Comparison of ENCODE assay signal across 15 cellular contexts in genomic region chr21:28767523-28767922, GRCh38.
"Had no signal": no experiment of that assay in that cellular context is flagged by ENCODE, and none has a peak within 500 bp of the region (broad histone marks: within the 10 kb centered on the region; RNA-seq: fewer than 3 reads in every experiment).

No MANE protein-coding gene starts in this region.

- H3K4me1 Mint-ChIP-seq: neural progenitor cell, WTC11 had no signal

- H3K36me3 Mint-ChIP-seq: neural progenitor cell had no signal

- H3K27ac Mint-ChIP-seq: memory B cell, neural progenitor cell, WTC11 had no signal

- DNase-seq: activated CD8-positive, alpha-beta memory T cell treated with anti-CD3 and anti-CD28 coated beads for 24 hours; activated effector memory CD4-positive, alpha-beta T cell treated with anti-CD3 and anti-CD28 coated beads, Interleukin-2, amount 50 U/mL, for 16 hours; aorta; brain microvascular endothelial cell; central memory CD4-positive, alpha-beta T cell; dorsolateral prefrontal cortex; foreskin fibroblast; Right ventricle myocardium superior; stimulated activated CD4-positive, alpha-beta T cell treated with anti-CD3 and anti-CD28 coated beads, Interleukin-2, amount 100 ng/mL, for 48 hours; stomach; SW 1271; trophoblast cell had no signal

- ATAC-seq: WTC11 had no signal

- H3K27me3 Mint-ChIP-seq: memory B cell had no signal

- H3K4me3 Mint-ChIP-seq: memory B cell, neural progenitor cell, WTC11 had no signal
